11 cellular contexts compared by ENCODE assay signal in the genomic region with DNA sequence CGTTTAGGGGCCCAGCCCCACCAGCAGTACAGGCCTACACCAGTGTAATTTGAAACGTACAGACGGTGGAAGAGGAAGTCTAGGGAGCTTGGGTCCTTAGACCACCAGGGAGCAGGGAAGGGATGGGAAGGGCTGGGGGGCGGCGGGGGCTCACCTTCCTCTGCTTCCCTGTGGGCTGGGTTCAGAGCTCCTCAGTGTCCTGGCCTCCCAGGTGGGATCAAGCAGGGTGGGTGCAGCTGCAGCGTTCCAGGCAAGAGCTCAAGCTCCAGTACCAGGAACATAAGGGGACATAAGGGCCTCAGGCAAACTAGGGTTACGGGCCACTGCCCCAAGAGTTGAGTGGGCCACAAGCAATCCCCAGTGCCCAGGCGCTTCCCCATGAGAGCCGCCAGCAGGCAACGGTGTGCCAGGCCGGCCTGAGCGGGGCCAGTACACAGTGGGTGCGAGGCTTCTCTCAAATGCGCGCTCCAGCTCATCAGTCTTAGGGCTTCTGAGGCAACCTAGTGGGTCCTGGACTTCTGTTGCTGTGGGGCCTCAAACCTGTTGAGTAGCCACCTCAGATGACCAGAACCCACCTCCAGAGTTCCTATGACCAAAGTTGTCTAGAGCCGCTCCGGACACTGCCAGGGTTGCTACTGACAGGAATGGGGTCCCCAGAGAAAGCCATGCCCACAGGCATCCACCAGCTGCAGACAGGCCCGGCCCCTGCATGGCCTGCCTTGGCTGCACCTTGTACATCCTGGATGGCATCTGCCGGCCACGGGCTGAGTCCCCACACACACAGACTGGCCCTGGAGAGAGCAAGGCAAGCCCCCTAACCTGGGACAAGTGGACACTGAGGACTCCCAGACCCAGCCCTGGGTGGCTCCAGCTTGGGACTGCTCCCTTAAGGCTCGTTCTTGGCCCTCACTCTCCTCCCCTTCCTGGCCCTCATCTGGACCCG. TPM values are rescaled to one million over a fixed set of nuclear protein-coding genes. Genes with fewer than 3 reads are reported as not detected.
DNase-seq lines count a peak whose midpoint lies in the region; ATAC-seq and TF ChIP-seq lines count a peak whose summit lies in the region.
"Had no signal": no experiment of that assay in that cellular context is flagged by ENCODE, and none has a peak within 500 bp of the region (broad histone marks: within the 10 kb centered on the region; RNA-seq: fewer than 3 reads in every experiment).

No MANE protein-coding gene starts in this region.

- no peaks in the 10 kb centered on the region for H3K9me3 ChIP-seq in CD4-positive, alpha-beta memory T cell (ENCODE audit: control insufficient read depth in 1 of 2, low read length in 2 of 2)
- no peaks in the 10 kb centered on the region for H3K9me3 ChIP-seq in HEK293 (ENCODE audit: control insufficient read depth, insufficient read depth, low read depth, low read length)

- no peak for TF ChIP-seq CTCF in HEK293 (tag by site-specific recombination; IDR thresholded peaks at IDR 0.05)
- no peak for TF ChIP-seq CTCF in activated CD8-positive, alpha-beta T cell treated with anti-CD3 and anti-CD28 coated beads for 36 hours (IDR thresholded peaks at IDR 0.05)

- peak overlapping the region in 1 of 2 donors; percentile 33 for H3K4me3 ChIP-seq in CD4-positive, alpha-beta memory T cell (ENCODE audit: low read length in 2 of 2)
- H3K4me3 ChIP-seq in HEK293 (ENCODE audit: low read depth, low read length) = no peak overlapping the region
- H3K4me3 ChIP-seq: SK-N-MC had no signal

- no peaks in the 10 kb centered on the region for H3K27me3 ChIP-seq in CD4-positive, alpha-beta memory T cell (ENCODE audit: insufficient read depth, low read length)

- POLR2A ChIA-PET in CD4-positive, alpha-beta memory T cell (lab: Charles Lee; ENCODE audit: partially characterized antibody) = interaction anchor here (1.1 to 5.7 kb wide), 8 partner anchors 19 to 301 kb away, joined by 3 to 80 read pairs (median 6); a partner anchor contains a TSS
- POLR2A ChIA-PET in HEK293 (lab: Yijun Ruan, JAX) = interaction anchor here (0.6 kb wide), 1 partner anchor 11 kb away, joined by 3 read pairs; no protein-coding TSS in a partner anchor
- POLR2A ChIA-PET in activated CD8-positive, alpha-beta T cell treated with anti-CD3 and anti-CD28 coated beads for 36 hours (lab: Charles Lee) = interaction anchor here (0.9 to 1.6 kb wide), 5 partner anchors 9 to 22 kb away, joined by 3 to 8 read pairs (median 4); a partner anchor contains a TSS

- H3K36me3 ChIP-seq in CD4-positive, alpha-beta memory T cell (ENCODE audit: insufficient read depth, low read length) = peaks cover 6% of the 10 kb centered on the region
- H3K36me3 ChIP-seq in HEK293 (ENCODE audit: control insufficient read depth in 2 of 2, insufficient read depth in 1 of 2, low read length in 2 of 2) = peaks cover 12 to 53% of the 10 kb centered on the region in 2 experiments

- peaks cover 7 to 29% (median 19%) of the 10 kb centered on the region in 4 donors for H3K4me1 Mint-ChIP-seq in CD4-positive, alpha-beta memory T cell
- peaks cover 18% of the 10 kb centered on the region for H3K4me1 Mint-ChIP-seq in activated CD8-positive, alpha-beta T cell treated with anti-CD3 and anti-CD28 coated beads for 36 hours (ENCODE audit: low read depth)
- H3K4me1 Mint-ChIP-seq in naive B cell = peaks cover 10 to 30% (median 20%) of the 10 kb centered on the region in 3 donors

- intact Hi-C loops in CD4-positive, alpha-beta memory T cell (cut with micrococcal nuclease) = loop anchor here (1.0 kb wide), 2 partner anchors 7 to 22 kb away; a partner anchor contains a TSS
- intact Hi-C loops in activated CD8-positive, alpha-beta T cell treated with anti-CD3 and anti-CD28 coated beads for 36 hours (cut with micrococcal nuclease) = no loop called here

- peak overlapping the region; percentile 45 to 80 (median 73) for H3K4me3 Mint-ChIP-seq in CD4-positive, alpha-beta memory T cell
- peak overlapping the region; percentile 42 for H3K4me3 Mint-ChIP-seq in activated CD8-positive, alpha-beta T cell treated with anti-CD3 and anti-CD28 coated beads for 36 hours
- peak overlapping the region; percentile 32 to 89 (median 76) for H3K4me3 Mint-ChIP-seq in naive B cell

- H3K27ac Mint-ChIP-seq in CD4-positive, alpha-beta memory T cell = peak overlapping the region; percentile 74 to 95 (median 89)
- H3K27ac Mint-ChIP-seq in activated CD8-positive, alpha-beta T cell treated with anti-CD3 and anti-CD28 coated beads for 36 hours = peak overlapping the region; percentile 61
- H3K27ac Mint-ChIP-seq in naive B cell = peak overlapping the region in 2 of 6 donors; percentile 69 to 87
- H3K27ac Mint-ChIP-seq: progenitor cell of endocrine pancreas had no signal

- no peaks in the 10 kb centered on the region for H3K9me3 Mint-ChIP-seq in CD4-positive, alpha-beta memory T cell
- H3K9me3 Mint-ChIP-seq in activated CD8-positive, alpha-beta T cell treated with anti-CD3 and anti-CD28 coated beads for 36 hours = no peaks in the 10 kb centered on the region
- H3K9me3 Mint-ChIP-seq in naive B cell = no peaks in the 10 kb centered on the region

- peak overlapping the region; percentile 55 for H3K27ac ChIP-seq in CD4-positive, alpha-beta memory T cell (ENCODE audit: low read depth, low read length)
- H3K27ac ChIP-seq in HEK293 (ENCODE audit: extremely low read depth, low read depth, low read length) = no peak overlapping the region
- H3K27ac ChIP-seq: SK-N-MC had no signal

- ATAC-seq in activated CD8-positive, alpha-beta T cell treated with anti-CD3 and anti-CD28 coated beads for 36 hours = no peak
- no peak for ATAC-seq in naive B cell (ENCODE audit: low read depth in 2 of 2)

- peaks cover 5 to 23% of the 10 kb centered on the region in 2 donors for H3K36me3 Mint-ChIP-seq in CD4-positive, alpha-beta memory T cell
- peaks cover 6% of the 10 kb centered on the region for H3K36me3 Mint-ChIP-seq in activated CD8-positive, alpha-beta T cell treated with anti-CD3 and anti-CD28 coated beads for 36 hours (ENCODE audit: low read depth)
- H3K36me3 Mint-ChIP-seq in naive B cell = no peaks in the 10 kb centered on the region

- H3K4me1 ChIP-seq in CD4-positive, alpha-beta memory T cell (ENCODE audit: insufficient read depth, low read length) = peaks cover 22% of the 10 kb centered on the region
- no peaks in the 10 kb centered on the region for H3K4me1 ChIP-seq in HEK293 (ENCODE audit: control insufficient read depth, insufficient read depth, low read length)

- H3K27me3 Mint-ChIP-seq in CD4-positive, alpha-beta memory T cell = no peaks in the 10 kb centered on the region
- no peaks in the 10 kb centered on the region for H3K27me3 Mint-ChIP-seq in activated CD8-positive, alpha-beta T cell treated with anti-CD3 and anti-CD28 coated beads for 36 hours
- H3K27me3 Mint-ChIP-seq in naive B cell = no peaks in the 10 kb centered on the region
- H3K27me3 Mint-ChIP-seq: progenitor cell of endocrine pancreas had no signal

- CTCF ChIA-PET in CD4-positive, alpha-beta memory T cell (lab: Charles Lee; ENCODE audit: partially characterized antibody) = interaction anchor here (0.6 to 1.9 kb wide), 4 partner anchors 19 to 113 kb away, joined by 3 to 15 read pairs (median 4); a partner anchor contains a TSS
- CTCF ChIA-PET in HEK293 (lab: Yijun Ruan, JAX) = no interaction called here
- CTCF ChIA-PET in activated CD8-positive, alpha-beta T cell treated with anti-CD3 and anti-CD28 coated beads for 36 hours (lab: Charles Lee) = interaction anchor here (0.9 kb wide), 1 partner anchor 122 kb away, joined by 4 read pairs; no protein-coding TSS in a partner anchor

- in situ Hi-C loops in ACHN (cut with HindIII; ENCODE audit: low pct_ligation_motif_present, low pct_unique_long_range_greater_than_20kb, low sequenced_read_pairs) = no loop called here

- DNase-seq in CD4-positive, alpha-beta memory T cell = no peak
- DNase-seq in activated CD8-positive, alpha-beta T cell treated with anti-CD3 and anti-CD28 coated beads for 36 hours = no peak
- DNase-seq in naive B cell (no peak), NCI-H2107 treated with DMSO at 0.1 percent for 48 hours (lab: John Stamatoyannopoulos, UW; ENCODE audit: unreplicated experiment) (no peak), NCI-H510A treated with DMSO at 0.1 percent for 48 hours (lab: John Stamatoyannopoulos, UW) (no peak), ACHN (no peak), retina (no peak)
- DNase-seq: NCI-H526 had no signal

TF ChIP-seq in HEK293, 187 proteins besides CTCF, POLR2A, EP300 and RAD21:
- TF ChIP-seq IKZF3 (tag by site-specific recombination; IDR thresholded peaks at IDR 0.05) (no peak), SCRT2 (tag by site-specific recombination; IDR thresholded peaks at IDR 0.05) (0 out of 2 replicates have a peak, but pooled peaks have one; percentile 22)

RNA-seq across cellular contexts. Expression of a gene that starts 5.2 kb away (rescaled TPM):
- 10 to 100 TPM; 19.4 to 19.7 TPM for total RNA-seq in CD4-positive, alpha-beta memory T cell
- 1 to 10 TPM in 1 of 2 donors, not detected in 1; 1.5 TPM for polyA plus RNA-seq in CD4-positive, alpha-beta memory T cell
- total RNA-seq in activated CD8-positive, alpha-beta T cell treated with anti-CD3 and anti-CD28 coated beads for 36 hours = 1 to 10 TPM; 5.3 to 5.7 TPM
- polyA plus RNA-seq in naive B cell (ENCODE audit: low read depth in 6 of 6) = 1 to 10 TPM in 3 of 6 donors, under 1 TPM in 1, not detected in 2; 0.44 to 1.4 (median 1.1) TPM

RNA-seq across cellular contexts. Expression of a gene that starts 19.2 kb away (rescaled TPM):
- 10 to 100 TPM; 24.4 to 24.5 TPM for total RNA-seq in CD4-positive, alpha-beta memory T cell
- polyA plus RNA-seq in CD4-positive, alpha-beta memory T cell = 10 to 100 TPM; 18.7 to 42.5 TPM
- total RNA-seq in activated CD8-positive, alpha-beta T cell treated with anti-CD3 and anti-CD28 coated beads for 36 hours = 10 to 100 TPM; 22.6 TPM
- polyA plus RNA-seq in naive B cell (ENCODE audit: low read depth in 6 of 6) = 10 to 100 TPM in 5 of 6 donors, 1 to 10 TPM in 1; 7.3 to 22.8 (median 20.0) TPM

RNA-seq across cellular contexts. Expression of a gene that starts 22.5 kb away (rescaled TPM):
- 10 to 100 TPM; 55.1 to 57.4 TPM for total RNA-seq in CD4-positive, alpha-beta memory T cell
- 10 to 100 TPM in 1 of 2 donors, 1 to 10 TPM in 1; 3.7 to 13.2 TPM for polyA plus RNA-seq in CD4-positive, alpha-beta memory T cell
- total RNA-seq in activated CD8-positive, alpha-beta T cell treated with anti-CD3 and anti-CD28 coated beads for 36 hours = 10 to 100 TPM; 15.8 to 19.3 TPM
- polyA plus RNA-seq in naive B cell (ENCODE audit: low read depth in 6 of 6) = 10 to 100 TPM in 1 of 6 donors, 1 to 10 TPM in 5; 4.3 to 16.3 (median 6.1) TPM

RNA-seq across cellular contexts. Expression of a gene that starts 31.3 kb away (rescaled TPM):
- total RNA-seq in CD4-positive, alpha-beta memory T cell = 10 to 100 TPM; 72.6 to 77.0 TPM
- polyA plus RNA-seq in CD4-positive, alpha-beta memory T cell = 1 to 10 TPM; 2.3 to 8.1 TPM
- 10 to 100 TPM; 10.4 to 12.4 TPM for total RNA-seq in activated CD8-positive, alpha-beta T cell treated with anti-CD3 and anti-CD28 coated beads for 36 hours
- polyA plus RNA-seq in naive B cell (ENCODE audit: low read depth in 6 of 6) = under 1 TPM in 1 of 6 donors, not detected in 5; 0.82 TPM
